Comparison of ENCODE assay signal across 23 cellular contexts in the genomic region with DNA sequence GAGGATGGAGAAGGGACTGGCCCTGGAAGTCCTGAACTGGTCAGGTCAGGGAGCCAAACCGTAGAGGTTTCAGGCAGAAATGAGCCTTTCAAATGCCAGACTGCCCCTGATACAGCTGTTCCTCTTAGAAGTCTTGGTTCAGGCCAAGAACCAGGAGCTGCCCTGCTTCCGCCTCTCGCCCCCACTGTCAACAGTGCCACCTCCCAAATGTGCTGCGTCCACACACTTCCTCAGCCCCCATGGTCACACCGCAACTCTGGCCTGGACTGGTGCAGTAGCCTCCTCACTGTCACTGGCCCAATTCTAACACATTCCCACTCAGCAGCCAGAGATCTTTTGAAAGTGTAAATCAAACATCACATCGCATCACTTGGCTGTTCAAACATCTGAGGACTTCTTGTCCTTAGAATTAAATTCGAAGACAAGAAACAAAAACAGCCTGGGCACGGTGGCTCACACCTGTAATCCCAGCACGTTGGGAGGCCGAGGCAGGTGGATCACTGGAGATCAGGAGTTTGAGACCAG.
"Had no signal": no experiment of that assay in that cellular context is flagged by ENCODE, and none has a peak within 500 bp of the region (broad histone marks: within the 10 kb centered on the region; RNA-seq: fewer than 3 reads in every experiment).

No MANE protein-coding gene starts in this region.

- H3K36me3 Mint-ChIP-seq: memory B cell; mesothelial cell of epicardium; naive B cell; natural killer cell treated with Interleukin-12 subunit alpha and Interleukin-12 subunit beta and Interleukin-15 and Interleukin-18, amount 100 ng/mL, for 72 hours; stimulated activated memory B cell treated with anti-CD40 and anti-IgM and Interleukin-4, amounts not matched to agents 10 μg/mL and 1 μg/mL and 100 μg/mL, for 72 hours had no signal

- H3K27ac ChIP-seq: dorsolateral prefrontal cortex, parathyroid adenoma, prostate gland, right atrium auricular region, thoracic aorta, tibial nerve, vagina had no signal

- H3K9ac ChIP-seq: parathyroid adenoma had no signal

- H3K9me3 Mint-ChIP-seq: memory B cell; mesothelial cell of epicardium; naive B cell; natural killer cell treated with Interleukin-12 subunit alpha and Interleukin-12 subunit beta and Interleukin-15 and Interleukin-18, amount 100 ng/mL, for 72 hours; neural crest cell; stimulated activated memory B cell treated with anti-CD40 and anti-IgM and Interleukin-4, amounts not matched to agents 10 μg/mL and 1 μg/mL and 100 μg/mL, for 72 hours had no signal

- H3K4me2 ChIP-seq: smooth muscle cell had no signal

- H2AFZ ChIP-seq: parathyroid adenoma had no signal

- H3K4me3 Mint-ChIP-seq: memory B cell; mesothelial cell of epicardium; naive B cell; natural killer cell treated with Interleukin-12 subunit alpha and Interleukin-12 subunit beta and Interleukin-15 and Interleukin-18, amount 100 ng/mL, for 72 hours; neural crest cell; stimulated activated memory B cell treated with anti-CD40 and anti-IgM and Interleukin-4, amounts not matched to agents 10 μg/mL and 1 μg/mL and 100 μg/mL, for 72 hours had no signal

- H3K4me3 ChIP-seq: dorsolateral prefrontal cortex, lung, mucosa of descending colon, prostate gland, right atrium auricular region, smooth muscle cell, thoracic aorta, tibial nerve, vagina had no signal

- H3K9me3 ChIP-seq: mucosa of descending colon, prostate gland, right atrium auricular region, thoracic aorta, tibial nerve, vagina had no signal

- H3K27ac Mint-ChIP-seq: memory B cell; mesothelial cell of epicardium; natural killer cell treated with Interleukin-12 subunit alpha and Interleukin-12 subunit beta and Interleukin-15 and Interleukin-18, amount 100 ng/mL, for 72 hours; stimulated activated memory B cell treated with anti-CD40 and anti-IgM and Interleukin-4, amounts not matched to agents 10 μg/mL and 1 μg/mL and 100 μg/mL, for 72 hours had no signal

- H3K36me3 ChIP-seq: prostate gland, right atrium auricular region, thoracic aorta, tibial nerve, vagina had no signal

- H3K27me3 ChIP-seq: dorsolateral prefrontal cortex, right atrium auricular region, tibial nerve, vagina had no signal

- ATAC-seq: left lobe of liver; mucosa of descending colon; natural killer cell treated with Interleukin-12 subunit alpha and Interleukin-12 subunit beta and Interleukin-15 and Interleukin-18, amount 100 ng/mL, for 72 hours; stimulated activated memory B cell treated with anti-CD40 and anti-IgM and Interleukin-4, amounts not matched to agents 10 μg/mL and 1 μg/mL and 100 μg/mL, for 72 hours; stimulated activated naive CD8-positive, alpha-beta T cell treated with anti-CD3 and anti-CD28 coated beads, Interleukin-15, Interleukin-2, amounts not matched to agents 100 U/mL and 50 U/mL, for 24 hours had no signal

- H3K4me1 ChIP-seq: parathyroid adenoma, prostate gland, right atrium auricular region, vagina had no signal

- DNase-seq: dorsolateral prefrontal cortex; effector CD4-positive, alpha-beta T cell; kidney; mucosa of descending colon; naive B cell; stimulated activated CD4-positive, alpha-beta T cell treated with anti-CD3 and anti-CD28 coated beads, Interleukin-12 subunit alpha, Interleukin-12 subunit beta, amount 100 ng/mL, for 4 hours; stimulated activated CD4-positive, alpha-beta T cell treated with anti-CD3 and anti-CD28 coated beads, Interleukin-2, amount 100 ng/mL, for 24 hours; stimulated activated CD4-positive, alpha-beta T cell treated with anti-CD3 and anti-CD28 coated beads, Interleukin-4, amount 100 ng/mL, for 24 hours; stimulated activated naive CD8-positive, alpha-beta T cell treated with anti-CD3 and anti-CD28 coated beads, Interleukin-15, Interleukin-2, amounts not matched to agents 100 U/mL and 50 U/mL, for 24 hours had no signal

- H3K79me2 ChIP-seq: parathyroid adenoma had no signal
